5 cellular contexts compared by ENCODE assay signal in genomic region chr22:22645969-22646368, GRCh38. TPM values are rescaled to one million over a fixed set of nuclear protein-coding genes. Genes with fewer than 3 reads are reported as not detected.
"Had no signal": no experiment of that assay in that cellular context is flagged by ENCODE, and none has a peak within 500 bp of the region (broad histone marks: within the 10 kb centered on the region; RNA-seq: fewer than 3 reads in every experiment).

No MANE protein-coding gene starts in this region.

RNA-seq across cellular contexts. Expression of gene GGTLC2, which starts 1.6 kb away (rescaled TPM):
- total RNA-seq: M059J, PC-3, Peyer's patch, Right ventricle myocardium superior, SJSA1 had no signal
